In genomic region chr1:146036241-146036989, GRCh38 we compare ENCODE assay signal across 8 cellular contexts. TPM values are rescaled to one million over a fixed set of nuclear protein-coding genes. Genes with fewer than 3 reads are reported as not detected.
DNase-seq lines count a peak whose midpoint lies in the region; ATAC-seq and TF ChIP-seq lines count a peak whose summit lies in the region.

No MANE protein-coding gene starts in this region.

- no peak overlapping the region for H2BK120ac ChIP-seq in IMR-90 (ENCODE audit: low read depth, low read length)

- intact Hi-C loops in IMR-90 (cut with micrococcal nuclease) (no loop called here), testis (cut with DNase I; ENCODE audit: low total_unique reads) (no loop called here), lower leg skin (cut with DNase I; ENCODE audit: low total_unique reads) (no loop called here)

- H3K9me3 ChIP-seq in IMR-90 (ENCODE audit: control insufficient read depth, insufficient read depth, low read length) (no peaks in the 10 kb centered on the region), testis (no peaks in the 10 kb centered on the region)

- POLR2A ChIA-PET in IMR-90 (lab: Charles Lee; ENCODE audit: unreplicated experiment): no interaction called here

- no peak overlapping the region for H3K14ac ChIP-seq in IMR-90 (replicated peaks; ENCODE audit: low read depth, low read length)

- H3K27ac ChIP-seq in IMR-90 (ENCODE audit: insufficient read depth, low read length) (no peak overlapping the region), testis (peak overlapping the region; percentile 61 to 98)

- H2BK15ac ChIP-seq in IMR-90 (ENCODE audit: low read depth, low read length): no peak overlapping the region

- H3K4me1 ChIP-seq in IMR-90 (ENCODE audit: control insufficient read depth, insufficient read depth, low read length) (no peaks in the 10 kb centered on the region), testis (no peaks in the 10 kb centered on the region)

- no peak overlapping the region for H2BK5ac ChIP-seq in IMR-90 (ENCODE audit: low read depth, low read length, poor library complexity, severe bottlenecking)

- TF ChIP-seq CTCF in IMR-90 (conservative IDR thresholded peaks at IDR 0.05; ENCODE audit: low read depth, low read length) (no peak), testis (IDR thresholded peaks at IDR 0.05) (no peak), lower leg skin (IDR thresholded peaks at IDR 0.05) (no peak)

- peak overlapping the region; percentile 82 for H2AFZ ChIP-seq in IMR-90 (replicated peaks; ENCODE audit: low read length, poor library complexity)

- CTCF ChIA-PET in IMR-90 (lab: Yijun Ruan, JAX): interaction anchor here (1.0 kb wide), 1 partner anchor 145 kb away, joined by 3 read pairs; no protein-coding TSS in a partner anchor

- H2AK5ac ChIP-seq in IMR-90 (ENCODE audit: low read depth, low read length): no peak overlapping the region

- H3K27me3 Mint-ChIP-seq in activated T-helper 17 cell treated with anti-CD3 and anti-CD28 coated beads, Interleukin-2, amount 50 U/mL, for 72 hours: no peaks in the 10 kb centered on the region

- H3K9me1 ChIP-seq in IMR-90 (ENCODE audit: insufficient read depth, low read length): peaks cover 3% of the 10 kb centered on the region; the same call in 1 of the 2 replicates

- peak overlapping the region; percentile 98 for H3K4me3 Mint-ChIP-seq in activated T-helper 17 cell treated with anti-CD3 and anti-CD28 coated beads, Interleukin-2, amount 50 U/mL, for 72 hours

- WGBS in IMR-90 (ENCODE audit: extremely low coverage in 2 of 2, insufficient read length in 1 of 2), 2 experiments: no CpG with 5 or more reads among the region's 10 CpGs
- WGBS in testis, 2 donors: 7% methylated on average over 10 of the region's 10 CpGs
- WGBS in lower leg skin, 2 donors: 3 to 4% methylated on average over 10 of the region's 10 CpGs

- TF ChIP-seq POLR2A in IMR-90 (IDR thresholded peaks at IDR 0.05; ENCODE audit: low read depth, low read length) (no peak), testis (IDR thresholded peaks at IDR 0.05) (no peak), lower leg skin (IDR thresholded peaks at IDR 0.05) (no peak)

- no peaks in the 10 kb centered on the region for H3K36me3 ChIP-seq in IMR-90 (ENCODE audit: control insufficient read depth, insufficient read depth, low read length)
- H3K36me3 ChIP-seq in testis (ENCODE audit: low read depth, missing control alignments): no peaks in the 10 kb centered on the region

- H3K23ac ChIP-seq in IMR-90 (ENCODE audit: low read depth, low read length): no peak overlapping the region

- no peaks in the 10 kb centered on the region for H3K9me3 Mint-ChIP-seq in activated T-helper 17 cell treated with anti-CD3 and anti-CD28 coated beads, Interleukin-2, amount 50 U/mL, for 72 hours

- dilution Hi-C loops in IMR-90 (cut with HindIII; ENCODE audit: low sequenced_read_pairs, unreplicated experiment): no loop called here

- peak overlapping the region; percentile 100 for H3K27ac Mint-ChIP-seq in activated T-helper 17 cell treated with anti-CD3 and anti-CD28 coated beads, Interleukin-2, amount 50 U/mL, for 72 hours

- ATAC-seq in IMR-90 (ENCODE audit: low read depth) (no peak), GM19324 (IDR thresholded peaks at IDR 0.05; ENCODE audit: low FRiP score, unreplicated experiment) (no peak)
- ATAC-seq in activated T-helper 17 cell treated with anti-CD3 and anti-CD28 coated beads, Interleukin-2, amount 50 U/mL, for 72 hours (replicated peaks): no peak

- peak overlapping the region; percentile 46 for H3K4me3 ChIP-seq in IMR-90 (ENCODE audit: insufficient read depth, low read depth, low read length)
- H3K4me3 ChIP-seq in testis: peak overlapping the region; percentile 56 to 81
- H3K4me3 ChIP-seq in lower leg skin (ENCODE audit: low read depth, poor library complexity, severe bottlenecking): no peak overlapping the region

- no peak overlapping the region for H4K91ac ChIP-seq in IMR-90 (ENCODE audit: insufficient read depth, low read depth, low read length)

- peak overlapping the region; percentile 62 for H3K4me2 ChIP-seq in IMR-90 (ENCODE audit: low read depth, low read length)

- no peak overlapping the region for H2BK20ac ChIP-seq in IMR-90 (ENCODE audit: low read depth, low read length)

- H4K20me1 ChIP-seq in IMR-90 (ENCODE audit: insufficient read depth, low read length): peaks cover 6% of the 10 kb centered on the region; the same call in 1 of the 2 replicates

- peaks cover 44% of the 10 kb centered on the region for H3K36me3 Mint-ChIP-seq in activated T-helper 17 cell treated with anti-CD3 and anti-CD28 coated beads, Interleukin-2, amount 50 U/mL, for 72 hours (ENCODE audit: low read depth)

- TF ChIP-seq RAD21 in IMR-90 (IDR thresholded peaks at IDR 0.05; ENCODE audit: low read length): no peak

- DNase-seq in DMS 273 (lab: John Stamatoyannopoulos, UW; ENCODE audit: unreplicated experiment): peak; percentile 74
- no peak for DNase-seq in IMR-90
- peak; percentile 65 for DNase-seq in inferior parietal cortex (ENCODE audit: extremely low spot score)
- DNase-seq in testis: no peak
- DNase-seq in islet precursor cell: no peak
- DNase-seq in lower leg skin (ENCODE audit: low spot score in 2 of 2): no peak

- BruUV-seq in IMR-90 (replicated peaks; lab: Mats Ljungman, UMichigan): no TSS peak

- no peak overlapping the region for H4K5ac ChIP-seq in IMR-90 (ENCODE audit: low read depth, low read length)

- H3K4me1 Mint-ChIP-seq in activated T-helper 17 cell treated with anti-CD3 and anti-CD28 coated beads, Interleukin-2, amount 50 U/mL, for 72 hours: peaks cover 29% of the 10 kb centered on the region

- H3K4ac ChIP-seq in IMR-90 (ENCODE audit: low read depth, low read length): no peak overlapping the region

- no peak overlapping the region for H3K18ac ChIP-seq in IMR-90 (ENCODE audit: low read depth, low read length)

- no peaks in the 10 kb centered on the region for H3K79me1 ChIP-seq in IMR-90 (ENCODE audit: low read depth in 1 of 2, low read length in 2 of 2)

- no peak overlapping the region for H2AK9ac ChIP-seq in IMR-90 (replicated peaks; ENCODE audit: low read depth, low read length, poor library complexity)

- H4K8ac ChIP-seq in IMR-90 (ENCODE audit: low read depth in 2 of 2, low read length in 2 of 2): no peak overlapping the region

- no peak overlapping the region for H3K56ac ChIP-seq in IMR-90 (ENCODE audit: extremely low read depth, insufficient read depth, low read length)

- no peak overlapping the region for H3K9ac ChIP-seq in IMR-90 (ENCODE audit: low read depth, low read length)

- in situ Hi-C loops in IMR-90 (cut with MboI; ENCODE audit: low sequenced_read_pairs): no loop called here

- H3K27me3 ChIP-seq in IMR-90 (ENCODE audit: control insufficient read depth, insufficient read depth, low read length) (no peaks in the 10 kb centered on the region), testis (no peaks in the 10 kb centered on the region)

TF ChIP-seq in IMR-90, 13 proteins besides CTCF, POLR2A, EP300 and RAD21 (continues in another document):
- TF ChIP-seq BHLHE40 (IDR thresholded peaks at IDR 0.05; ENCODE audit: low read depth, low read length) (no peak), CHD1 (IDR thresholded peaks at IDR 0.05; ENCODE audit: low read depth, low read length) (no peak), MAFK (IDR thresholded peaks at IDR 0.05; ENCODE audit: low read depth, low read length) (no peak), SMC3 (IDR thresholded peaks at IDR 0.05; ENCODE audit: low read depth, low read length) (no peak), RCOR1 (IDR thresholded peaks at IDR 0.05; ENCODE audit: insufficient replicate concordance, low read length) (no peak), CEBPB (IDR thresholded peaks at IDR 0.05; ENCODE audit: low read depth, low read length) (no peak), MXI1 (IDR thresholded peaks at IDR 0.05; ENCODE audit: borderline replicate concordance, low read depth, low read length) (no peak), NFE2L2 (IDR thresholded peaks at IDR 0.05; ENCODE audit: low read depth, low read length) (no peak), MAZ (IDR thresholded peaks at IDR 0.05; ENCODE audit: borderline replicate concordance, low read depth, low read length) (no peak), FOS (IDR thresholded peaks at IDR 0.05; ENCODE audit: low read depth, low read length) (no peak), RFX5 (IDR thresholded peaks at IDR 0.05; ENCODE audit: low read depth, low read length) (no peak), ELK1 (IDR thresholded peaks at IDR 0.05; ENCODE audit: borderline replicate concordance, low read depth, low read length) (no peak)

RNA-seq across cellular contexts. Expression of gene HJV, which starts 14.9 kb away (rescaled TPM):
- total RNA-seq in IMR-90 (2012; rRNA removed) (not detected in 2 replicates), testis (under 1 TPM in 1 of 2 donors, not detected in 1; 0.43 TPM), lower leg skin (not detected)
- polyA plus RNA-seq in IMR-90 (2012; rRNA removed) (not detected in 2 replicates), testis (ENCODE audit: insufficient read depth, low read depth, low replicate concordance) (7.7 TPM)
- polyA plus RNA-seq in IMR-90 (2012; cell fraction: cytosol; rRNA removed): not detected in 2 replicates
- not detected in 2 replicates for polyA plus RNA-seq in IMR-90 (2012; cell fraction: nucleus; rRNA removed; ENCODE audit: low replicate concordance)
- total RNA-seq in activated T-helper 17 cell treated with anti-CD3 and anti-CD28 coated beads, Interleukin-2, amount 50 U/mL, for 72 hours: not detected

RNA-seq across cellular contexts. Expression of gene TXNIP, which starts 40.0 kb away (rescaled TPM):
- total RNA-seq in IMR-90 (2012; rRNA removed): 60.0 and 77.2 TPM in 2 replicates
- polyA plus RNA-seq in IMR-90 (2012; rRNA removed): 21.8 and 36.4 TPM in 2 replicates
- 26.3 and 27.4 TPM in 2 replicates for polyA plus RNA-seq in IMR-90 (2012; cell fraction: cytosol; rRNA removed)
- polyA plus RNA-seq in IMR-90 (2012; cell fraction: nucleus; rRNA removed; ENCODE audit: low replicate concordance): 16.0 and 36.0 TPM in 2 replicates
- 100 to 1,000 TPM in 1 of 2 donors, 10 to 100 TPM in 1; 74.2 to 269 TPM for total RNA-seq in activated T-helper 17 cell treated with anti-CD3 and anti-CD28 coated beads, Interleukin-2, amount 50 U/mL, for 72 hours
- 100 to 1,000 TPM; 268 to 328 TPM for total RNA-seq in testis
- 274 TPM for polyA plus RNA-seq in testis (ENCODE audit: insufficient read depth, low read depth, low replicate concordance)
- 1,000 to 10,000 TPM; 2,445 to 6,877 (median 3,895) TPM for total RNA-seq in lower leg skin

Comparison
In these comparisons a context has a peak if more than half of its experiments do, and no peak if none do; other contexts are left out.
1. DNase-seq: peak in DMS 273 (single experiment) and inferior parietal cortex (single experiment); none in IMR-90 (single experiment), testis (single experiment), islet precursor cell (single experiment) and lower leg skin (0 of 2).
2. RNA of gene TXNIP, which starts 40.0 kb away (total RNA-seq): 2,445 to 6,877 TPM in lower leg skin; 268 to 328 TPM in testis, 74.2 to 269 TPM in activated T-helper 17 cell treated with anti-CD3 and anti-CD28 coated beads, Interleukin-2, amount 50 U/mL, for 72 hours and 60.0 to 77.2 TPM in IMR-90; every median in the first group is over 4 times any median in the second.